ENCODE assay signal across 25 cellular contexts in the genomic region with DNA sequence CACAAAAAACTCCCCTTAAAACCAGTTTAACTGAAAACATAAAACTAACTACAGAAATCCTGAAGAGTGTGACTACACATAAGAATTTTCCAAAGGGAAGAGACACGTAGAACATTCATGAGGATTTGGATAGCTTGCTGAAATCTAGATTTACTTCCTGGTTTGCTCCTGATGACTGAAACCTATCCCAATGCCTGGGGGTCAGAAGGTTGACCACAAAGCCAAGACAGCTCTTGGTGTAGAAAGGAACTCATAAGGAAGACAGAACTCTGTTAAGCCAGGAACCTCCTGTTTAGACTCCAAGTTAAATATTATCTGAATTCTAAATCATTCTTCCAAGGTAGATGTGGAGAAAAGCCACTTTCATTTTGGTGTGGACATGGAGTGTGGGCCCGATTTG.
DNase-seq lines count a peak whose midpoint lies in the region; FAIRE-seq and TF ChIP-seq lines count a peak whose summit lies in the region.
"Had no signal": no experiment of that assay in that cellular context is flagged by ENCODE, and none has a peak within 500 bp of the region (broad histone marks: within the 10 kb centered on the region; RNA-seq: fewer than 3 reads in every experiment).

No MANE protein-coding gene starts in this region.

- H2BK15ac ChIP-seq in H1 (ENCODE audit: low read length) (no peak overlapping the region), mesenchymal stem cell (ENCODE audit: low read depth, poor library complexity, severe bottlenecking) (no peak overlapping the region)

- H3K4ac ChIP-seq in H1 (replicated peaks; ENCODE audit: insufficient read length, low read depth, low read length) (no peak overlapping the region), mesenchymal stem cell (ENCODE audit: low read depth in 1 of 2, low read length in 2 of 2) (no peak overlapping the region)

- no peaks in the 10 kb centered on the region; the same call in 1 of the 2 replicates for H3K23me2 ChIP-seq in H1 (ENCODE audit: low read depth, low read length)

- TF ChIP-seq CTCF in H1 (IDR thresholded peaks at IDR 0.05; ENCODE audit: control extremely low read depth in 1 of 3, insufficient read depth in 1 of 3, low read depth in 1 of 3, low read length in 3 of 3) (no peak), colonic mucosa (IDR thresholded peaks at IDR 0.05) (no peak)

- no peak overlapping the region for H3K27ac ChIP-seq in H1 (ENCODE audit: low read depth, low read length)
- no peak overlapping the region for H3K27ac ChIP-seq in mesenchymal stem cell (ENCODE audit: low read length, poor library complexity, severe bottlenecking)
- H3K27ac ChIP-seq in colonic mucosa: no peak overlapping the region
- H3K27ac ChIP-seq: hepatocyte, right atrium auricular region, suprapubic skin, vagina had no signal

- TF ChIP-seq RAD21 in H1 (IDR thresholded peaks at IDR 0.05 in 1 of 2, conservative IDR thresholded peaks at IDR 0.05 in 1 of 2; ENCODE audit: low read depth in 2 of 2, low read length in 2 of 2): no peak

- no peak overlapping the region for H3K4me3 ChIP-seq in H1 (ENCODE audit: extremely low read depth in 1 of 4, insufficient read depth in 2 of 4, low read depth in 3 of 4, low read length in 4 of 4)
- no peak overlapping the region for H3K4me3 ChIP-seq in mesenchymal stem cell (ENCODE audit: insufficient read depth in 1 of 2, low read depth in 1 of 2, low read length in 2 of 2)
- H3K4me3 ChIP-seq in colonic mucosa: no peak overlapping the region
- H3K4me3 ChIP-seq: hepatocyte, lung, MG63, right atrium auricular region, suprapubic skin, vagina had no signal

- DNase-seq in EH (ENCODE audit: low read depth) (peak; percentile 76), LHCN-M2 (ENCODE audit: low read depth) (peak; percentile 64), H1 (ENCODE audit: low read depth in 1 of 2, low spot score in 2 of 2) (no peak), mesenchymal stem cell (peak; percentile 37), 8988T (no peak), NCI-H510A treated with DMSO at 0.1 percent for 48 hours (lab: John Stamatoyannopoulos, UW) (no peak), colonic mucosa (no peak)
- no peak for DNase-seq in activated CD8-positive, alpha-beta memory T cell treated with anti-CD3 and anti-CD28 coated beads, Interleukin-2, amount 50 U/mL, for 4 hours
- DNase-seq: activated CD4-positive, alpha-beta T cell treated with anti-CD3 and anti-CD28 coated beads for 4 hours; activated CD8-positive, alpha-beta memory T cell treated with anti-CD3 and anti-CD28 coated beads, Interleukin-2, amount 10 ng/mL, durations not matched to agents 7 days and 5 days; DMS153; endodermal cell; MG63; NCI-H1436 treated with DMSO at 0.1 percent for 48 hours; NCI-H524 treated with DMSO at 0.1 percent for 48 hours; stimulated activated CD4-positive, alpha-beta T cell treated with anti-CD3 and anti-CD28 coated beads, Interleukin-15, amount 100 ng/mL, for 24 hours had no signal

- H3K4me2 ChIP-seq in H1 (ENCODE audit: insufficient read depth in 1 of 2, low read depth in 2 of 2, low read length in 2 of 2): no peak overlapping the region
- H3K4me2 ChIP-seq in mesenchymal stem cell (ENCODE audit: low read length, poor library complexity, severe bottlenecking): no peak overlapping the region
- H3K4me2 ChIP-seq: hepatocyte had no signal

- H3K23ac ChIP-seq in H1 (ENCODE audit: insufficient read length) (no peak overlapping the region), mesenchymal stem cell (ENCODE audit: low read length in 2 of 2) (no peak overlapping the region)

- no peaks in the 10 kb centered on the region for H3K9me3 ChIP-seq in H1 (ENCODE audit: insufficient read depth in 2 of 2, low read depth in 1 of 2, low read length in 1 of 2)
- H3K9me3 ChIP-seq in mesenchymal stem cell (ENCODE audit: control insufficient read depth, low read length): peaks cover 14% of the 10 kb centered on the region
- no peaks in the 10 kb centered on the region for H3K9me3 ChIP-seq in colonic mucosa
- H3K9me3 ChIP-seq: MG63, right atrium auricular region, suprapubic skin, vagina had no signal

- H2BK12ac ChIP-seq in H1 (ENCODE audit: low read depth, low read length) (no peak overlapping the region), mesenchymal stem cell (ENCODE audit: low read length in 2 of 2) (no peak overlapping the region)

- H2BK20ac ChIP-seq in H1 (ENCODE audit: low read length): no peak overlapping the region

- H2AK5ac ChIP-seq in H1 (ENCODE audit: low read depth, low read length): no peak overlapping the region
- no peak overlapping the region for H2AK5ac ChIP-seq in mesenchymal stem cell (ENCODE audit: low read length, severe bottlenecking)

- H3K79me2 ChIP-seq in H1 (ENCODE audit: control insufficient read depth in 1 of 2, insufficient read depth in 2 of 2, low read length in 2 of 2): no peaks in the 10 kb centered on the region
- H3K79me2 ChIP-seq: hepatocyte had no signal

- no peak overlapping the region for H3K56ac ChIP-seq in H1 (replicated peaks; ENCODE audit: insufficient read length, low read depth, low read length)

- H2AFZ ChIP-seq in H1 (ENCODE audit: low read length) (peak overlapping the region; percentile 57; the same call in 1 of the 2 replicates), mesenchymal stem cell (ENCODE audit: low read depth, low read length) (no peak overlapping the region)
- H2AFZ ChIP-seq: hepatocyte had no signal

- no peak for TF ChIP-seq POLR2A in H1 (IDR thresholded peaks at IDR 0.05; ENCODE audit: control extremely low read depth in 1 of 2, low read depth in 2 of 2, low read length in 2 of 2)

- WGBS in H1 (ENCODE audit: extremely low coverage in 1 of 2, insufficient coverage in 1 of 2, insufficient read length in 1 of 2, insufficient replicate concordance in 2 of 2, low coverage in 1 of 2, low lambda C conversion rate in 2 of 2, missing lambda C conversion rate in 1 of 2), 2 experiments: 71% methylated on average over 2 of the region's 2 CpGs; no CpG with 5 or more reads in 1 of the 2 experiments
- 83% methylated on average over 2 of the region's 2 CpGs for WGBS in mesenchymal stem cell

- no peak overlapping the region for H2BK120ac ChIP-seq in H1 (replicated peaks; ENCODE audit: low read depth, low read length)
- no peak overlapping the region for H2BK120ac ChIP-seq in mesenchymal stem cell (ENCODE audit: low read depth, low read length)

- intact Hi-C loops in colonic mucosa (cut with DNase I): no loop called here

- H4K20me1 ChIP-seq in H1 (replicated peaks in 1 of 2; ENCODE audit: control insufficient read depth in 1 of 2, insufficient read depth in 2 of 2, low read length in 2 of 2): no peaks in the 10 kb centered on the region

- H3K14ac ChIP-seq in H1 (ENCODE audit: insufficient read length) (no peak overlapping the region), mesenchymal stem cell (ENCODE audit: low read length in 2 of 2) (no peak overlapping the region)

- H4K8ac ChIP-seq in H1 (ENCODE audit: extremely low read depth, insufficient read depth, low read length) (no peak overlapping the region), mesenchymal stem cell (ENCODE audit: low read length) (no peak overlapping the region)

- H2BK5ac ChIP-seq in H1 (ENCODE audit: low read depth, low read length) (no peak overlapping the region), mesenchymal stem cell (ENCODE audit: low read depth, low read length, poor library complexity, severe bottlenecking) (no peak overlapping the region)

- no peak overlapping the region for H4K91ac ChIP-seq in H1 (replicated peaks; ENCODE audit: insufficient read length, low read length)
- no peak overlapping the region for H4K91ac ChIP-seq in mesenchymal stem cell (ENCODE audit: low read length)

- no peaks in the 10 kb centered on the region for H3K36me3 ChIP-seq in H1 (ENCODE audit: control insufficient read depth in 2 of 4, insufficient read depth in 4 of 4, low read length in 3 of 4)
- peaks cover 0 to 90% of the 10 kb centered on the region in 2 experiments for H3K36me3 ChIP-seq in mesenchymal stem cell (ENCODE audit: control insufficient read depth in 1 of 2, insufficient read depth in 2 of 2, low read depth in 1 of 2, low read length in 2 of 2)
- H3K36me3 ChIP-seq in colonic mucosa: no peaks in the 10 kb centered on the region
- H3K36me3 ChIP-seq: MG63, right atrium auricular region, suprapubic skin, vagina had no signal

- POLR2A ChIA-PET in H1 (lab: Charles Lee; ENCODE audit: partially characterized antibody): no interaction called here

- H3K4me1 ChIP-seq in H1 (replicated peaks in 1 of 4; ENCODE audit: control insufficient read depth in 3 of 4, insufficient read depth in 4 of 4, low read length in 3 of 4) (no peaks in the 10 kb centered on the region), mesenchymal stem cell (ENCODE audit: control insufficient read depth, insufficient read depth, low read depth, low read length) (no peaks in the 10 kb centered on the region), colonic mucosa (no peaks in the 10 kb centered on the region)
- H3K4me1 ChIP-seq: right atrium auricular region, suprapubic skin, vagina had no signal

- CTCF ChIA-PET in H1 (lab: Charles Lee; ENCODE audit: partially characterized antibody): no interaction called here

- TF ChIP-seq EP300 in H1 (IDR thresholded peaks at IDR 0.05; ENCODE audit: borderline replicate concordance in 1 of 2, low read depth in 2 of 2, low read length in 2 of 2): no peak

- H3K18ac ChIP-seq in H1 (ENCODE audit: extremely low read depth, low read length) (no peak overlapping the region), mesenchymal stem cell (ENCODE audit: low read depth in 1 of 2, low read length in 2 of 2) (no peak overlapping the region)

- no peak overlapping the region for H4K5ac ChIP-seq in H1 (ENCODE audit: insufficient read length, low read depth, low read length)

- FAIRE-seq in H1 (lab: Jason Lieb, UNC): no peak
- FAIRE-seq: colon, H54, HepG2, TTC549 had no signal

- H3K9ac ChIP-seq in H1 (replicated peaks in 1 of 4; ENCODE audit: extremely low read depth in 1 of 4, low read depth in 3 of 4, low read length in 3 of 4) (no peak overlapping the region), mesenchymal stem cell (ENCODE audit: low read length) (no peak overlapping the region), colonic mucosa (ENCODE audit: low read depth in 2 of 2, low read length in 2 of 2) (no peak overlapping the region)

- no peaks in the 10 kb centered on the region for H3K79me1 ChIP-seq in H1 (ENCODE audit: low read depth, low read length)
- no peaks in the 10 kb centered on the region for H3K79me1 ChIP-seq in mesenchymal stem cell (replicated peaks; ENCODE audit: low read length, poor library complexity, severe bottlenecking)

- peaks cover 0 to 1% (median 0%) of the 10 kb centered on the region in 4 experiments; a peak in 1 of 7 replicates for H3K27me3 ChIP-seq in H1 (replicated peaks in 1 of 4; ENCODE audit: control insufficient read depth in 3 of 4, extremely low read depth in 1 of 4, insufficient read depth in 3 of 4, low read length in 3 of 4)
- no peaks in the 10 kb centered on the region for H3K27me3 ChIP-seq in mesenchymal stem cell (ENCODE audit: control insufficient read depth in 1 of 2, insufficient read depth in 1 of 2, low read length in 2 of 2)
- no peaks in the 10 kb centered on the region for H3K27me3 ChIP-seq in colonic mucosa
- H3K27me3 ChIP-seq: hepatocyte, MG63, right atrium auricular region, suprapubic skin, vagina had no signal

TF ChIP-seq in H1, 55 proteins besides CTCF, POLR2A, EP300 and RAD21:
- no peak for TF ChIP-seq JUND (IDR thresholded peaks at IDR 0.05; ENCODE audit: low read length)
- no peak for TF ChIP-seq HDAC6 (IDR thresholded peaks at IDR 0.05; ENCODE audit: low read depth, low read length)
TF ChIP-seq in H1: peak in this region for 0.

Comparison
In these comparisons a context has a peak if more than half of its experiments do, and no peak if none do; other contexts are left out.
1. DNase-seq: peak in EH (single experiment), LHCN-M2 (single experiment) and mesenchymal stem cell (single experiment); none in H1 (0 of 2), 8988T (single experiment), NCI-H510A treated with DMSO at 0.1 percent for 48 hours (single experiment), activated CD8-positive, alpha-beta memory T cell treated with anti-CD3 and anti-CD28 coated beads, Interleukin-2, amount 50 U/mL, for 4 hours (single experiment) and colonic mucosa (single experiment).